ENCODE assay signal across 19 cellular contexts in the genomic region with DNA sequence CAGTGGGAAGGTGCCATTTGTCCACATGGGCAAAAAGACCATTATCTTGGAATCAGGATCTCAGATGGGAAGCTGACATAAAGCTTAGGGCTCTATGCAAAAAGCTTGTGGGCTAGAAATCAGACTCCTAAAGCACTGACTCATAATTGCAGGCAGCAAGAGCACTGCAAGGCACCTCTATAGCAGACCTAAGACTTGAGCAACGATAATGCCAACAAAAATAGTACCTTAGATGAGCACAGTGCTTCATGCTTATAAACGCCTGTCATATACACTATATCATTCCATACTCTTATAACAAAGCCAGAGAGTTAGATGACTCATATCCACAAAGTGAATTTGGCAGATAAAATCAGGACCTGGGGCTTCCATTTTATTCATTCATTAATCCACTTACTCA.
A peak's percentile ranks its signal among the peaks of the same experiment; 100 is the strongest.
DNase-seq lines count a peak whose midpoint lies in the region; ATAC-seq and TF ChIP-seq lines count a peak whose summit lies in the region.
"Had no signal": no experiment of that assay in that cellular context is flagged by ENCODE, and none has a peak within 500 bp of the region (broad histone marks: within the 10 kb centered on the region; RNA-seq: fewer than 3 reads in every experiment).

No MANE protein-coding gene starts in this region.

- H3K9me3 Mint-ChIP-seq in activated T-helper 1 cell treated with anti-CD3 and anti-CD28 coated beads, Interleukin-12 subunit alpha, Interleukin-12 subunit beta, Interleukin-2, Interleukin-4 antibody, amounts not matched to agents 30 ng/mL and 10 ng/mL and 1 ng/mL, durations not matched to agents 14 hours and 24 hours and 36 hours = no peaks in the 10 kb centered on the region
- H3K9me3 Mint-ChIP-seq: activated CD4-positive, alpha-beta T cell treated with anti-CD3 and anti-CD28 coated beads, Interleukin-2, amount 10 ng/mL, durations not matched to agents 24 days and 14 days; endodermal cell had no signal

- no peaks in the 10 kb centered on the region for H3K27me3 Mint-ChIP-seq in activated T-helper 1 cell treated with anti-CD3 and anti-CD28 coated beads, Interleukin-12 subunit alpha, Interleukin-12 subunit beta, Interleukin-2, Interleukin-4 antibody, amounts not matched to agents 30 ng/mL and 10 ng/mL and 1 ng/mL, durations not matched to agents 14 hours and 24 hours and 36 hours (ENCODE audit: insufficient read depth)
- H3K27me3 Mint-ChIP-seq: activated CD4-positive, alpha-beta T cell treated with anti-CD3 and anti-CD28 coated beads, Interleukin-2, amount 10 ng/mL, durations not matched to agents 24 days and 14 days; T-cell had no signal

- no peak overlapping the region for H3K4me3 Mint-ChIP-seq in activated T-helper 1 cell treated with anti-CD3 and anti-CD28 coated beads, Interleukin-12 subunit alpha, Interleukin-12 subunit beta, Interleukin-2, Interleukin-4 antibody, amounts not matched to agents 30 ng/mL and 10 ng/mL and 1 ng/mL, durations not matched to agents 14 hours and 24 hours and 36 hours
- H3K4me3 Mint-ChIP-seq: activated CD4-positive, alpha-beta T cell treated with anti-CD3 and anti-CD28 coated beads, Interleukin-2, amount 10 ng/mL, durations not matched to agents 24 days and 14 days; endodermal cell; nephron; T-cell had no signal

- H3K4me1 Mint-ChIP-seq in activated T-helper 1 cell treated with anti-CD3 and anti-CD28 coated beads, Interleukin-12 subunit alpha, Interleukin-12 subunit beta, Interleukin-2, Interleukin-4 antibody, amounts not matched to agents 30 ng/mL and 10 ng/mL and 1 ng/mL, durations not matched to agents 14 hours and 24 hours and 36 hours (ENCODE audit: low read depth) = no peaks in the 10 kb centered on the region
- H3K4me1 Mint-ChIP-seq: activated CD4-positive, alpha-beta T cell treated with anti-CD3 and anti-CD28 coated beads, Interleukin-2, amount 10 ng/mL, durations not matched to agents 24 days and 14 days; T-cell had no signal

- H3K36me3 Mint-ChIP-seq in activated T-helper 1 cell treated with anti-CD3 and anti-CD28 coated beads, Interleukin-12 subunit alpha, Interleukin-12 subunit beta, Interleukin-2, Interleukin-4 antibody, amounts not matched to agents 30 ng/mL and 10 ng/mL and 1 ng/mL, durations not matched to agents 14 hours and 24 hours and 36 hours (ENCODE audit: low read depth) = no peaks in the 10 kb centered on the region
- H3K36me3 Mint-ChIP-seq: T-cell had no signal

- DNase-seq in HT-29 (ENCODE audit: low spot score) (peak; percentile 74), RPMI7951 (ENCODE audit: low read depth) (peak; percentile 64), epithelial cell of esophagus (ENCODE audit: low read depth) (peak; percentile 93), retinal pigment epithelial cell (ENCODE audit: low read depth) (peak; percentile 51), NCI-H1436 (lab: John Stamatoyannopoulos, UW) (no peak), left ventricle myocardium superior (no peak)
- no peak for DNase-seq in activated T-helper 1 cell treated with anti-CD3 and anti-CD28 coated beads, Interleukin-12 subunit alpha, Interleukin-12 subunit beta, Interleukin-2, Interleukin-4 antibody, amounts not matched to agents 30 ng/mL and 10 ng/mL and 1 ng/mL, durations not matched to agents 14 hours and 24 hours and 36 hours (ENCODE audit: low spot score)
- DNase-seq: activated CD4-positive, alpha-beta T cell treated with anti-CD3 and anti-CD28 coated beads, Interleukin-2, amount 10 ng/mL, durations not matched to agents 24 days and 14 days; activated CD8-positive, alpha-beta memory T cell treated with anti-CD3 and anti-CD28 coated beads, Interleukin-2, amount 50 U/mL, for 4 hours; activated naive CD4-positive, alpha-beta T cell treated with Interleukin-2 at 50 U/mL for 16 hours; amygdala; endodermal cell; foreskin melanocyte; GM23248; stimulated activated CD4-positive, alpha-beta T cell treated with anti-CD3 and anti-CD28 coated beads, Interleukin-4, amount 100 ng/mL, for 1 hour; T-cell had no signal

- no peak for ATAC-seq in left ventricle myocardium superior
- ATAC-seq: T-cell had no signal

- intact Hi-C loops in left ventricle myocardium superior (cut with micrococcal nuclease) = no loop called here
- intact Hi-C loops in activated T-helper 1 cell treated with anti-CD3 and anti-CD28 coated beads, Interleukin-12 subunit alpha, Interleukin-12 subunit beta, Interleukin-2, Interleukin-4 antibody, amounts not matched to agents 30 ng/mL and 10 ng/mL and 1 ng/mL, durations not matched to agents 14 hours and 24 hours and 36 hours (cut with micrococcal nuclease) = no loop called here

- H3K4me3 ChIP-seq in epithelial cell of esophagus (ENCODE audit: low read length) = no peak overlapping the region
- no peak overlapping the region for H3K4me3 ChIP-seq in retinal pigment epithelial cell (ENCODE audit: low read length)
- H3K4me3 ChIP-seq: GM23248, upper lobe of left lung had no signal

- TF ChIP-seq CTCF in epithelial cell of esophagus (IDR thresholded peaks at IDR 0.05; ENCODE audit: insufficient read depth, low read depth, low read length, missing control alignments) (no peak), retinal pigment epithelial cell (conservative IDR thresholded peaks at IDR 0.05; ENCODE audit: low read depth, low read length) (no peak)

- no peak overlapping the region for H3K27ac Mint-ChIP-seq in activated T-helper 1 cell treated with anti-CD3 and anti-CD28 coated beads, Interleukin-12 subunit alpha, Interleukin-12 subunit beta, Interleukin-2, Interleukin-4 antibody, amounts not matched to agents 30 ng/mL and 10 ng/mL and 1 ng/mL, durations not matched to agents 14 hours and 24 hours and 36 hours
- H3K27ac Mint-ChIP-seq: activated CD4-positive, alpha-beta T cell treated with anti-CD3 and anti-CD28 coated beads, Interleukin-2, amount 10 ng/mL, durations not matched to agents 24 days and 14 days; endodermal cell; nephron; progenitor cell of endocrine pancreas; T-cell had no signal

Comparison
In these comparisons a context has a peak if more than half of its experiments do, and no peak if none do; other contexts are left out.
1. DNase-seq: peak in HT-29 (single experiment), RPMI7951 (single experiment), epithelial cell of esophagus (single experiment) and retinal pigment epithelial cell (single experiment); none in NCI-H1436 (single experiment), left ventricle myocardium superior (single experiment) and activated T-helper 1 cell treated with anti-CD3 and anti-CD28 coated beads, Interleukin-12 subunit alpha, Interleukin-12 subunit beta, Interleukin-2, Interleukin-4 antibody, amounts not matched to agents 30 ng/mL and 10 ng/mL and 1 ng/mL, durations not matched to agents 14 hours and 24 hours and 36 hours (single experiment).